32 cellular contexts compared by ENCODE assay signal in the genomic region with DNA sequence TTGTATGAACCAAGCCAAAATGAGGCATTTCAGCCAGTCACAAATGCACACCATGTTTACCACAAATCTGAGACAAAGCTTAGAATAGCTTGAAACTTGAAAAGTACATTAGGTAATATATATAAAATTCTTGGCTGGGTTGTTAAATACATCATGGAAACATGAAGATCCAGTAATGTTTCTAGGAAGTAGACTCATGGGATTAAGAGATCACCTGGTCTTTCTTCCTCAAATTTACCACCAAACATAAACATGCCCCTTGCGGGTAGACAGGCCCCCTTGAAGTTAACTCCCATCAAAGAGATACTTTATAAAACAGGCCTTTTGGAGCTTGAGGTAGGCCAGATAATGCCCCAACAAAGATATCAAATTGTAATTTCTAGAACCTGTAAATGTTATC.
DNase-seq lines count a peak whose midpoint lies in the region; ATAC-seq, FAIRE-seq and TF ChIP-seq lines count a peak whose summit lies in the region.
"Had no signal": no experiment of that assay in that cellular context is flagged by ENCODE, and none has a peak within 500 bp of the region (broad histone marks: within the 10 kb centered on the region; RNA-seq: fewer than 3 reads in every experiment).

No MANE protein-coding gene starts in this region.

- DNase-seq in HFFc6 (no peak), astrocyte (ENCODE audit: low read depth) (peak; percentile 28), fibroblast of mammary gland (ENCODE audit: low read depth) (peak; percentile 44), posterior cingulate gyrus (no peak), T-helper 17 cell (no peak), NCI-H524 (lab: John Stamatoyannopoulos, UW) (no peak), BE2C (no peak)
- DNase-seq: activated CD4-positive, alpha-beta T cell treated with anti-CD3 and anti-CD28 coated beads, Interleukin-2, amount 50 U/mL, for 48 hours; activated CD8-positive, alpha-beta memory T cell treated with anti-CD3 and anti-CD28 coated beads, Interleukin-2, amount 50 U/mL, for 48 hours; aorta; CD8-positive, alpha-beta T cell; central memory CD4-positive, alpha-beta T cell; DMS 273 treated with DMSO at 0.1 percent for 48 hours; dorsolateral prefrontal cortex; heart left ventricle; left cardiac atrium; NCI-H1092; NCI-H187 treated with DMSO at 0.1 percent for 48 hours; NCI-H510A treated with DMSO at 0.1 percent for 48 hours; SIG-M5; stimulated activated naive CD8-positive, alpha-beta T cell treated with anti-CD3 and anti-CD28 coated beads, Interleukin-15, Interleukin-2, amounts not matched to agents 100 U/mL and 50 U/mL, for 24 hours; T-cell; testis; uterus had no signal

- H3K4me2 ChIP-seq in astrocyte (ENCODE audit: low read length) (peak overlapping the region; percentile 31), skeletal muscle satellite cell (ENCODE audit: low read length) (no peak overlapping the region)
- H3K4me2 ChIP-seq: neural progenitor cell had no signal

- peak overlapping the region; percentile 97 for H3K27ac ChIP-seq in astrocyte (ENCODE audit: low read depth, low read length)
- H3K27ac ChIP-seq: dorsolateral prefrontal cortex, heart left ventricle, neural progenitor cell, testis, uterus had no signal

- no peak for FAIRE-seq in astrocyte (lab: Jason Lieb, UNC)

- intact Hi-C loops in posterior cingulate gyrus (cut with DNase I), result no loop called here

- no peaks in the 10 kb centered on the region for H3K27me3 ChIP-seq in astrocyte (ENCODE audit: insufficient read depth, low read length)
- no peaks in the 10 kb centered on the region for H3K27me3 ChIP-seq in skeletal muscle satellite cell (ENCODE audit: control insufficient read depth, insufficient read depth, low read length)
- H3K27me3 ChIP-seq in BE2C, result no peaks in the 10 kb centered on the region
- H3K27me3 ChIP-seq: heart left ventricle, neural progenitor cell, testis, uterus had no signal

- no peaks in the 10 kb centered on the region for H4K20me1 ChIP-seq in astrocyte (ENCODE audit: insufficient read depth, low read length)

- peaks cover 40% of the 10 kb centered on the region for H3K4me1 ChIP-seq in astrocyte (ENCODE audit: insufficient read depth, low read length)
- H3K4me1 ChIP-seq in skeletal muscle satellite cell (ENCODE audit: control insufficient read depth, insufficient read depth, low read length), result peaks cover 68% of the 10 kb centered on the region
- no peaks in the 10 kb centered on the region for H3K4me1 ChIP-seq in BE2C
- H3K4me1 ChIP-seq: HAP-1, heart left ventricle, neural progenitor cell, uterus had no signal

- TF ChIP-seq CTCF in HFFc6 (IDR thresholded peaks at IDR 0.05), result no peak
- no peak for TF ChIP-seq CTCF in astrocyte (IDR thresholded peaks at IDR 0.05; ENCODE audit: insufficient read depth, low read depth, low read length)
- no peak for TF ChIP-seq CTCF in fibroblast of mammary gland (conservative IDR thresholded peaks at IDR 0.05; ENCODE audit: control insufficient read depth, insufficient read depth, low read depth, low read length)
- TF ChIP-seq CTCF in BE2C (IDR thresholded peaks at IDR 0.05; ENCODE audit: low read depth, low read length), result no peak

- peak overlapping the region; percentile 70 for H3K9ac ChIP-seq in astrocyte (ENCODE audit: low read length)
- peak overlapping the region; percentile 77 for H3K9ac ChIP-seq in skeletal muscle satellite cell (ENCODE audit: low read depth, low read length)
- H3K9ac ChIP-seq: neural progenitor cell had no signal

- H3K36me3 Mint-ChIP-seq in HFFc6 (ENCODE audit: low read depth), result peaks cover 8% of the 10 kb centered on the region; the same call in 1 of the 2 replicates
- no peaks in the 10 kb centered on the region for H3K36me3 Mint-ChIP-seq in astrocyte (ENCODE audit: low read depth, unreplicated experiment)
- no peaks in the 10 kb centered on the region for H3K36me3 Mint-ChIP-seq in T-helper 17 cell (ENCODE audit: low read depth)
- H3K36me3 Mint-ChIP-seq: CD8-positive, alpha-beta T cell; neural progenitor cell; T-cell had no signal

- H2AFZ ChIP-seq in astrocyte (ENCODE audit: low read depth, low read length), result no peak overlapping the region
- H2AFZ ChIP-seq: neural progenitor cell had no signal

- H3K27ac Mint-ChIP-seq in HFFc6, result peak overlapping the region; percentile 90
- H3K27ac Mint-ChIP-seq in astrocyte (ENCODE audit: unreplicated experiment), result peak overlapping the region; percentile 80
- no peak overlapping the region for H3K27ac Mint-ChIP-seq in T-helper 17 cell
- H3K27ac Mint-ChIP-seq: activated naive CD4-positive, alpha-beta T cell treated with anti-CD3 and anti-CD28 coated beads, Interleukin-2, amount 50 U/mL, for 72 hours; activated T-helper 17 cell treated with anti-CD3 and anti-CD28 coated beads, Interleukin-2, amount 50 U/mL, for 72 hours; CD8-positive, alpha-beta T cell; neural progenitor cell; progenitor cell of endocrine pancreas; T-cell had no signal

- ATAC-seq in T-helper 17 cell, result no peak
- ATAC-seq: activated CD4-positive, CD25-positive, alpha-beta regulatory T cell treated with anti-CD3 and anti-CD28 coated beads, Interleukin-2, amount 50 U/mL, for 24 hours; activated naive CD4-positive, alpha-beta T cell treated with anti-CD3 and anti-CD28 coated beads, Interleukin-2, amount 50 U/mL, for 72 hours; CD8-positive, alpha-beta T cell; sciatic nerve; stimulated activated naive CD8-positive, alpha-beta T cell treated with anti-CD3 and anti-CD28 coated beads, Interleukin-15, Interleukin-2, amounts not matched to agents 100 U/mL and 50 U/mL, for 24 hours; T-cell had no signal

- no peaks in the 10 kb centered on the region for H3K9me3 Mint-ChIP-seq in HFFc6
- no peaks in the 10 kb centered on the region for H3K9me3 Mint-ChIP-seq in astrocyte (ENCODE audit: unreplicated experiment)
- H3K9me3 Mint-ChIP-seq: activated T-helper 17 cell treated with anti-CD3 and anti-CD28 coated beads, Interleukin-2, amount 50 U/mL, for 72 hours; CD8-positive, alpha-beta T cell; neural progenitor cell; T-cell had no signal

- H3K36me3 ChIP-seq in astrocyte (ENCODE audit: insufficient read depth, low read length), result no peaks in the 10 kb centered on the region
- no peaks in the 10 kb centered on the region for H3K36me3 ChIP-seq in skeletal muscle satellite cell (ENCODE audit: insufficient read depth, low read length)
- no peaks in the 10 kb centered on the region for H3K36me3 ChIP-seq in BE2C
- H3K36me3 ChIP-seq: HAP-1, heart left ventricle, neural progenitor cell, uterus had no signal

- no peaks in the 10 kb centered on the region for H3K79me2 ChIP-seq in astrocyte (ENCODE audit: insufficient read depth, low read length)

- H3K4me3 Mint-ChIP-seq in HFFc6 (peak overlapping the region; percentile 38), astrocyte (ENCODE audit: unreplicated experiment) (no peak overlapping the region), T-helper 17 cell (no peak overlapping the region)
- H3K4me3 Mint-ChIP-seq: activated T-helper 17 cell treated with anti-CD3 and anti-CD28 coated beads, Interleukin-2, amount 50 U/mL, for 72 hours; CD8-positive, alpha-beta T cell; neural progenitor cell; T-cell had no signal

- no peak overlapping the region for H3K4me3 ChIP-seq in astrocyte (ENCODE audit: insufficient read depth, low read depth, low read length)
- H3K4me3 ChIP-seq in fibroblast of mammary gland (ENCODE audit: control insufficient read depth, low read depth, low read length), result no peak overlapping the region
- H3K4me3 ChIP-seq in skeletal muscle satellite cell (ENCODE audit: low read length), result peak overlapping the region; percentile 4
- H3K4me3 ChIP-seq in BE2C (ENCODE audit: low read depth, low read length), result no peak overlapping the region
- H3K4me3 ChIP-seq: dorsolateral prefrontal cortex, HAP-1, heart left ventricle, neural progenitor cell, testis, uterus had no signal

- H3K27me3 Mint-ChIP-seq in HFFc6 (ENCODE audit: insufficient read depth) (no peaks in the 10 kb centered on the region), astrocyte (ENCODE audit: low read depth, unreplicated experiment) (no peaks in the 10 kb centered on the region), T-helper 17 cell (no peaks in the 10 kb centered on the region)
- H3K27me3 Mint-ChIP-seq: activated T-helper 17 cell treated with anti-CD3 and anti-CD28 coated beads, Interleukin-2, amount 50 U/mL, for 72 hours; progenitor cell of endocrine pancreas had no signal

- H3K9me3 ChIP-seq in astrocyte (ENCODE audit: insufficient read depth, low read depth, low read length) (no peaks in the 10 kb centered on the region), skeletal muscle satellite cell (replicated peaks; ENCODE audit: low read length) (no peaks in the 10 kb centered on the region), T-helper 17 cell (ENCODE audit: control insufficient read depth, low read length, poor library complexity, severe bottlenecking) (no peaks in the 10 kb centered on the region), BE2C (no peaks in the 10 kb centered on the region)
- H3K9me3 ChIP-seq: HAP-1, heart left ventricle, testis, uterus had no signal

- H3K4me1 Mint-ChIP-seq in HFFc6 (ENCODE audit: low read depth) (peaks cover 70% of the 10 kb centered on the region), astrocyte (ENCODE audit: low read depth, unreplicated experiment) (peaks cover 20% of the 10 kb centered on the region), T-helper 17 cell (no peaks in the 10 kb centered on the region)
- H3K4me1 Mint-ChIP-seq: activated T-helper 17 cell treated with anti-CD3 and anti-CD28 coated beads, Interleukin-2, amount 50 U/mL, for 72 hours; neural progenitor cell; T-cell had no signal

Comparison
In these comparisons a context has a peak if more than half of its experiments do, and no peak if none do; other contexts are left out.
1. DNase-seq: peak in astrocyte (single experiment) and fibroblast of mammary gland (single experiment); none in HFFc6 (single experiment), posterior cingulate gyrus (0 of 10), T-helper 17 cell (0 of 3), NCI-H524 (0 of 2) and BE2C (single experiment).